In genomic region chr1:243933495-243933894, GRCh38 we compare ENCODE assay signal across 33 cellular contexts.
"Had no signal": no experiment of that assay in that cellular context is flagged by ENCODE, and none has a peak within 500 bp of the region (broad histone marks: within the 10 kb centered on the region; RNA-seq: fewer than 3 reads in every experiment).

No MANE protein-coding gene starts in this region.

- DNase-seq: activated CD4-positive, alpha-beta memory T cell treated with anti-CD3 and anti-CD28 coated beads, Interleukin-2, amount 10 ng/mL, durations not matched to agents 7 days and 5 days; activated CD4-positive, alpha-beta T cell treated with anti-CD3 and anti-CD28 coated beads for 1 hour; activated CD4-positive, alpha-beta T cell treated with anti-CD3 and anti-CD28 coated beads for 36 hours; activated CD4-positive, alpha-beta T cell treated with anti-CD3 and anti-CD28 coated beads for 48 hours; activated CD4-positive, alpha-beta T cell treated with anti-CD3 and anti-CD28 coated beads, Interleukin-2, amount 10 ng/mL, durations not matched to agents 7 days and 5 days; activated CD4-positive, alpha-beta T cell treated with anti-CD3 and anti-CD28 coated beads, Interleukin-2, amount 50 U/mL, for 48 hours; activated CD4-positive, CD25-positive, alpha-beta regulatory T cell; activated CD8-positive, alpha-beta memory T cell treated with anti-CD3 and anti-CD28 coated beads for 24 hours; activated CD8-positive, alpha-beta memory T cell treated with anti-CD3 and anti-CD28 coated beads, Interleukin-2, amount 10 ng/mL, durations not matched to agents 7 days and 5 days; activated CD8-positive, alpha-beta memory T cell treated with anti-CD3 and anti-CD28 coated beads, Interleukin-2, amount 50 U/mL, for 48 hours; activated CD8-positive, alpha-beta T cell treated with anti-CD3 and anti-CD28 coated beads, Interleukin-2, amount 10 ng/mL, durations not matched to agents 7 days and 5 days; activated effector memory CD4-positive, alpha-beta T cell treated with Interleukin-2 at 50 U/mL for 16 hours; activated gamma-delta T cell; activated naive CD4-positive, alpha-beta T cell treated with anti-CD3 and anti-CD28 coated beads, Interleukin-2, amount 10 ng/mL, durations not matched to agents 7 days and 5 days; activated naive CD4-positive, alpha-beta T cell treated with Interleukin-2 at 50 U/mL for 16 hours; activated T-cell treated with anti-CD3 and anti-CD28 coated beads, Interleukin-2, amount 50 U/mL, for 24 hours; activated T-cell treated with anti-CD3 and anti-CD28 coated beads, Interleukin-2, amount 50 U/mL, for 48 hours; adrenal gland; amniotic stem cell; aorta; body of pancreas; brain microvascular endothelial cell; central memory CD4-positive, alpha-beta T cell; T-helper 2 cell; T-helper 9 cell; WERI-Rb-1 had no signal

- H3K27ac Mint-ChIP-seq: activated CD4-positive, alpha-beta memory T cell treated with anti-CD3 and anti-CD28 coated beads, Interleukin-2, amount 10 ng/mL, durations not matched to agents 7 days and 5 days; activated CD4-positive, alpha-beta T cell treated with anti-CD3 and anti-CD28 coated beads for 36 hours; activated CD4-positive, alpha-beta T cell treated with anti-CD3 and anti-CD28 coated beads, Interleukin-2, amount 10 ng/mL, durations not matched to agents 7 days and 5 days; activated CD8-positive, alpha-beta memory T cell treated with anti-CD3 and anti-CD28 coated beads, Interleukin-2, amount 10 ng/mL, durations not matched to agents 7 days and 5 days; activated CD8-positive, alpha-beta T cell treated with anti-CD3 and anti-CD28 coated beads, Interleukin-2, amount 10 ng/mL, durations not matched to agents 7 days and 5 days; activated naive CD4-positive, alpha-beta T cell treated with anti-CD3 and anti-CD28 coated beads, Interleukin-2, amount 10 ng/mL, durations not matched to agents 7 days and 5 days; activated naive CD4-positive, alpha-beta T cell treated with anti-CD3 and anti-CD28 coated beads, Interleukin-2, amount 50 U/mL, for 24 hours; activated naive CD8-positive, alpha-beta T cell; activated T-cell treated with anti-CD3 and anti-CD28 coated beads, Interleukin-2, amount 50 U/mL, for 24 hours; activated T-helper 2 cell treated with anti-CD3 and anti-CD28 coated beads, Interferon-gamma antibody, Interleukin-2, Interleukin-4, amounts not matched to agents 10 μg/mL and 5 μg/mL and 100 μg/mL, durations not matched to agents 14 hours and 24 hours and 36 hours; T-helper 2 cell treated with Interferon-gamma antibody and Interleukin-4, amounts not matched to agents 5 μg/mL and 100 μg/mL, for 36 hours; WTC11 had no signal

- H3K4me3 Mint-ChIP-seq: activated CD4-positive, alpha-beta memory T cell treated with anti-CD3 and anti-CD28 coated beads, Interleukin-2, amount 10 ng/mL, durations not matched to agents 7 days and 5 days; activated CD4-positive, alpha-beta T cell treated with anti-CD3 and anti-CD28 coated beads for 36 hours; activated CD4-positive, alpha-beta T cell treated with anti-CD3 and anti-CD28 coated beads, Interleukin-2, amount 10 ng/mL, durations not matched to agents 7 days and 5 days; activated CD8-positive, alpha-beta memory T cell treated with anti-CD3 and anti-CD28 coated beads, Interleukin-2, amount 10 ng/mL, durations not matched to agents 7 days and 5 days; activated CD8-positive, alpha-beta T cell treated with anti-CD3 and anti-CD28 coated beads, Interleukin-2, amount 10 ng/mL, durations not matched to agents 7 days and 5 days; activated naive CD4-positive, alpha-beta T cell treated with anti-CD3 and anti-CD28 coated beads, Interleukin-2, amount 10 ng/mL, durations not matched to agents 7 days and 5 days; activated naive CD4-positive, alpha-beta T cell treated with anti-CD3 and anti-CD28 coated beads, Interleukin-2, amount 50 U/mL, for 24 hours; activated naive CD8-positive, alpha-beta T cell; activated T-cell treated with anti-CD3 and anti-CD28 coated beads, Interleukin-2, amount 50 U/mL, for 24 hours; T-helper 2 cell treated with Interferon-gamma antibody and Interleukin-4, amounts not matched to agents 5 μg/mL and 100 μg/mL, for 36 hours; WTC11 had no signal

- H3K27me3 ChIP-seq: brain microvascular endothelial cell had no signal

- H3K36me3 ChIP-seq: adrenal gland, brain microvascular endothelial cell, breast epithelium, WERI-Rb-1 had no signal

- H3K4me3 ChIP-seq: adrenal gland, body of pancreas, breast epithelium had no signal

- H3K9me3 ChIP-seq: adrenal gland, body of pancreas, breast epithelium had no signal

- H3K36me3 Mint-ChIP-seq: activated naive CD4-positive, alpha-beta T cell treated with anti-CD3 and anti-CD28 coated beads, Interleukin-2, amount 10 ng/mL, durations not matched to agents 7 days and 5 days had no signal

- H3K4me1 Mint-ChIP-seq: activated naive CD4-positive, alpha-beta T cell treated with anti-CD3 and anti-CD28 coated beads, Interleukin-2, amount 10 ng/mL, durations not matched to agents 7 days and 5 days had no signal

- H3K27ac ChIP-seq: adrenal gland, body of pancreas, brain microvascular endothelial cell, breast epithelium, WERI-Rb-1 had no signal

- H3K4me1 ChIP-seq: adrenal gland, body of pancreas, breast epithelium had no signal

- ATAC-seq: activated CD4-positive, alpha-beta T cell treated with anti-CD3 and anti-CD28 coated beads for 36 hours; activated CD4-positive, CD25-positive, alpha-beta regulatory T cell treated with anti-CD3 and anti-CD28 coated beads, Interleukin-2, amount 50 U/mL, for 24 hours; activated CD8-positive, alpha-beta memory T cell treated with anti-CD3 and anti-CD28 coated beads, Interleukin-2, amount 10 ng/mL, durations not matched to agents 7 days and 5 days; activated CD8-positive, alpha-beta T cell treated with anti-CD3 and anti-CD28 coated beads, Interleukin-2, amount 10 ng/mL, durations not matched to agents 7 days and 5 days; body of pancreas had no signal
